Comparison of ENCODE assay signal across 1 cellular context in the genomic region with DNA sequence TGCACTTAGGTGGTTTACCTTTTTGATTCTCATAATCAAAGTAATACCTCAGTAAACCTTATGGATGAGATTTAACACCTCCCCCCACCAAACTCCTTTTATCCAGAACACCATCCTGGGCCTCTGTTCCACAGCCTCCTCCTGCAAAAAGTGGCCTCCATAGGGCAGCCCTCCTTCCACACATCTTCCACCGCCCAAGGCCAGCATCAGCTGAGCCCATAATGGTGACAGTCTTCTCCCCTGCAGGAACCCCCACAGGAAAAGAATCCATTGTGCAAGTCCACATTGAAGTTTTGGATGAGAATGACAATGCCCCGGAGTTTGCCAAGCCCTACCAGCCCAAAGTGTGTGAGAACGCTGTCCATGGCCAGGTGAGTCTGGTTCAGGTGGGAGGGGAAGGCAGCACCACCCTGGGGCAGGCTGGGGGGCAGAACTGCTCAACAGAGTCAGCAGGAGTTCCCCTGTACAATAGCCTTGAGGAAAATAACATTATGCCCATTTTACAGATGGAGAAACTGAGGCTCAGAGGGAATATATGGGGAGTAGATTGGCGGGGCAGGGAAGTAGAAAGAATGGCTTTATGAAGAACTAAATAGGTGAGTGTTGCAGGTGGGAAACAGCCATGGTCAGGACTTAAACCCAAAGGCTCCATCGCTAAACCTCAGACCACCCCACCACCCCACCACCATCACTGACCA.
TF ChIP-seq lines count a peak whose summit lies in the region.

No MANE protein-coding gene starts in this region.

TF ChIP-seq in HepG2, 621 proteins besides CTCF, POLR2A, EP300 and RAD21:
- TF ChIP-seq, protein P1, sequence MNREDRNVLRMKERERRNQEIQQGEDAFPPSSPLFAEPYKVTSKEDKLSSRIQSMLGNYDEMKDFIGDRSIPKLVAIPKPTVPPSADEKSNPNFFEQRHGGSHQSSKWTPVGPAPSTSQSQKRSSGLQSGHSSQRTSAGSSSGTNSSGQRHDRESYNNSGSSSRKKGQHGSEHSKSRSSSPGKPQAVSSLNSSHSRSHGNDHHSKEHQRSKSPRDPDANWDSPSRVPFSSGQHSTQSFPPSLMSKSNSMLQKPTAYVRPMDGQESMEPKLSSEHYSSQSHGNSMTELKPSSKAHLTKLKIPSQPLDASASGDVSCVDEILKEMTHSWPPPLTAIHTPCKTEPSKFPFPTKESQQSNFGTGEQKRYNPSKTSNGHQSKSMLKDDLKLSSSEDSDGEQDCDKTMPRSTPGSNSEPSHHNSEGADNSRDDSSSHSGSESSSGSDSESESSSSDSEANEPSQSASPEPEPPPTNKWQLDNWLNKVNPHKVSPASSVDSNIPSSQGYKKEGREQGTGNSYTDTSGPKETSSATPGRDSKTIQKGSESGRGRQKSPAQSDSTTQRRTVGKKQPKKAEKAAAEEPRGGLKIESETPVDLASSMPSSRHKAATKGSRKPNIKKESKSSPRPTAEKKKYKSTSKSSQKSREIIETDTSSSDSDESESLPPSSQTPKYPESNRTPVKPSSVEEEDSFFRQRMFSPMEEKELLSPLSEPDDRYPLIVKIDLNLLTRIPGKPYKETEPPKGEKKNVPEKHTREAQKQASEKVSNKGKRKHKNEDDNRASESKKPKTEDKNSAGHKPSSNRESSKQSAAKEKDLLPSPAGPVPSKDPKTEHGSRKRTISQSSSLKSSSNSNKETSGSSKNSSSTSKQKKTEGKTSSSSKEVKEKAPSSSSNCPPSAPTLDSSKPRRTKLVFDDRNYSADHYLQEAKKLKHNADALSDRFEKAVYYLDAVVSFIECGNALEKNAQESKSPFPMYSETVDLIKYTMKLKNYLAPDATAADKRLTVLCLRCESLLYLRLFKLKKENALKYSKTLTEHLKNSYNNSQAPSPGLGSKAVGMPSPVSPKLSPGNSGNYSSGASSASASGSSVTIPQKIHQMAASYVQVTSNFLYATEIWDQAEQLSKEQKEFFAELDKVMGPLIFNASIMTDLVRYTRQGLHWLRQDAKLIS (CRISPR knock-in tag; IDR thresholded peaks at IDR 0.05), result no peak
- TF ChIP-seq SIN3B (IDR thresholded peaks at IDR 0.05; ENCODE audit: low read length), result no peak
- TF ChIP-seq, protein P2, sequence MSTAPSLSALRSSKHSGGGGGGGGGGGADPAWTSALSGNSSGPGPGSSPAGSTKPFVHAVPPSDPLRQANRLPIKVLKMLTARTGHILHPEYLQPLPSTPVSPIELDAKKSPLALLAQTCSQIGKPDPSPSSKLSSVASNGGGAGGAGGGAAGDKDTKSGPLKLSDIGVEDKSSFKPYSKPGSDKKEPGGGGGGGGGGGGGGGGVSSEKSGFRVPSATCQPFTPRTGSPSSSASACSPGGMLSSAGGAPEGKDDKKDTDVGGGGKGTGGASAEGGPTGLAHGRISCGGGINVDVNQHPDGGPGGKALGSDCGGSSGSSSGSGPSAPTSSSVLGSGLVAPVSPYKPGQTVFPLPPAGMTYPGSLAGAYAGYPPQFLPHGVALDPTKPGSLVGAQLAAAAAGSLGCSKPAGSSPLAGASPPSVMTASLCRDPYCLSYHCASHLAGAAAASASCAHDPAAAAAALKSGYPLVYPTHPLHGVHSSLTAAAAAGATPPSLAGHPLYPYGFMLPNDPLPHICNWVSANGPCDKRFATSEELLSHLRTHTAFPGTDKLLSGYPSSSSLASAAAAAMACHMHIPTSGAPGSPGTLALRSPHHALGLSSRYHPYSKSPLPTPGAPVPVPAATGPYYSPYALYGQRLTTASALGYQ (CRISPR knock-in tag; IDR thresholded peaks at IDR 0.05), result no peak
- no peak for TF ChIP-seq ZNF777 (CRISPR knock-in tag; IDR thresholded peaks at IDR 0.05)
- TF ChIP-seq ZNF629 (CRISPR knock-in tag; conservative IDR thresholded peaks at IDR 0.05), result peak; percentile 71
